15 cellular contexts compared by ENCODE assay signal in genomic region chr16:66706506-66706880, GRCh38. TPM values are rescaled to one million over a fixed set of nuclear protein-coding genes. Genes with fewer than 3 reads are reported as not detected.
DNase-seq lines count a peak whose midpoint lies in the region; ATAC-seq and TF ChIP-seq lines count a peak whose summit lies in the region.
"Had no signal": no experiment of that assay in that cellular context is flagged by ENCODE, and none has a peak within 500 bp of the region (broad histone marks: within the 10 kb centered on the region; RNA-seq: fewer than 3 reads in every experiment).

No MANE protein-coding gene starts in this region.

- H3K27me3 ChIP-seq in heart left ventricle = no peaks in the 10 kb centered on the region
- no peaks in the 10 kb centered on the region for H3K27me3 ChIP-seq in left ventricle myocardium inferior (ENCODE audit: low read depth)
- no peaks in the 10 kb centered on the region for H3K27me3 ChIP-seq in vagina

- TF ChIP-seq POLR2A in heart left ventricle (IDR thresholded peaks at IDR 0.05) (no peak), vagina (IDR thresholded peaks at IDR 0.05) (no peak)

- H3K4me3 ChIP-seq in heart left ventricle (peak overlapping the region in 4 of 12 donors; percentile 0 to 26 (median 12)), left ventricle myocardium inferior (peak overlapping the region; percentile 31), vagina (no peak overlapping the region)
- H3K4me3 ChIP-seq: psoas muscle had no signal

- DNase-seq in heart left ventricle (peak in 1 of 5 donors; percentile 26), Right ventricle myocardium inferior (ENCODE audit: missing footprints) (no peak), left ventricle myocardium inferior (no peak), osteocyte (ENCODE audit: extremely low spot score, unreplicated experiment) (no peak), vagina (ENCODE audit: extremely low spot score in 2 of 2) (no peak), NCI-H1436 treated with DMSO at 0.1 percent for 48 hours (lab: John Stamatoyannopoulos, UW) (no peak), MV-4-11 (lab: John Stamatoyannopoulos, UW) (no peak), NCI-H2196 treated with DMSO at 0.1 percent for 48 hours (lab: John Stamatoyannopoulos, UW; ENCODE audit: unreplicated experiment) (no peak)
- DNase-seq: activated CD8-positive, alpha-beta T cell treated with anti-CD3 and anti-CD28 coated beads for 36 hours; DMS79; NCI-H2107; T-helper 9 cell had no signal

- TF ChIP-seq CTCF in heart left ventricle (IDR thresholded peaks at IDR 0.05) = no peak
- no peak for TF ChIP-seq CTCF in left ventricle myocardium inferior (IDR thresholded peaks at IDR 0.05; ENCODE audit: borderline replicate concordance)
- no peak for TF ChIP-seq CTCF in osteocyte (IDR thresholded peaks at IDR 0.05)
- no peak for TF ChIP-seq CTCF in vagina (IDR thresholded peaks at IDR 0.05)

- no peaks in the 10 kb centered on the region for H3K9me3 Mint-ChIP-seq in osteocyte (ENCODE audit: unreplicated experiment)
- H3K9me3 Mint-ChIP-seq: activated CD8-positive, alpha-beta T cell treated with anti-CD3 and anti-CD28 coated beads for 36 hours; activated naive CD4-positive, alpha-beta T cell treated with anti-CD3 and anti-CD28 coated beads, Interleukin-2, amount 50 U/mL, for 24 hours; memory B cell had no signal

- peaks cover 9% of the 10 kb centered on the region for H3K4me1 Mint-ChIP-seq in osteocyte (ENCODE audit: unreplicated experiment)
- H3K4me1 Mint-ChIP-seq: activated naive CD4-positive, alpha-beta T cell treated with anti-CD3 and anti-CD28 coated beads, Interleukin-2, amount 50 U/mL, for 24 hours; memory B cell had no signal

- H3K36me3 ChIP-seq in heart left ventricle (no peaks in the 10 kb centered on the region), left ventricle myocardium inferior (no peaks in the 10 kb centered on the region), vagina (no peaks in the 10 kb centered on the region)

- H3K4me1 ChIP-seq in heart left ventricle = peaks cover 0 to 31% (median 21%) of the 10 kb centered on the region in 12 donors
- H3K4me1 ChIP-seq in left ventricle myocardium inferior = peaks cover 28% of the 10 kb centered on the region
- H3K4me1 ChIP-seq in vagina = peaks cover 7% of the 10 kb centered on the region
- H3K4me1 ChIP-seq: psoas muscle had no signal

- intact Hi-C loops in heart left ventricle (cut with DNase I) (no loop called here), Right ventricle myocardium inferior (cut with DNase I) (no loop called here), left ventricle myocardium inferior (cut with micrococcal nuclease) (no loop called here), vagina (cut with DNase I) (no loop called here)

- H3K4me3 Mint-ChIP-seq in osteocyte (ENCODE audit: unreplicated experiment) = no peak overlapping the region
- H3K4me3 Mint-ChIP-seq: activated CD8-positive, alpha-beta T cell treated with anti-CD3 and anti-CD28 coated beads for 36 hours; activated naive CD4-positive, alpha-beta T cell treated with anti-CD3 and anti-CD28 coated beads, Interleukin-2, amount 50 U/mL, for 24 hours; memory B cell had no signal

- no peaks in the 10 kb centered on the region for H3K36me3 Mint-ChIP-seq in osteocyte (ENCODE audit: unreplicated experiment)
- H3K36me3 Mint-ChIP-seq: activated naive CD4-positive, alpha-beta T cell treated with anti-CD3 and anti-CD28 coated beads, Interleukin-2, amount 50 U/mL, for 24 hours; memory B cell had no signal

- 38 to 57% (median 48%) methylated on average over 8 of the region's 8 CpGs for WGBS in heart left ventricle, 4 donors

- H3K9me3 ChIP-seq in heart left ventricle = peaks cover 0 to 1% (median 0%) of the 10 kb centered on the region in 12 donors
- H3K9me3 ChIP-seq in left ventricle myocardium inferior (replicated peaks) = peaks cover 3% of the 10 kb centered on the region
- no peaks in the 10 kb centered on the region for H3K9me3 ChIP-seq in vagina
- H3K9me3 ChIP-seq: psoas muscle had no signal

- ATAC-seq in heart left ventricle = peak in 2 of 4 donors; percentile 9 to 23
- no peak for ATAC-seq in Right ventricle myocardium inferior
- ATAC-seq: activated CD8-positive, alpha-beta T cell treated with anti-CD3 and anti-CD28 coated beads for 36 hours had no signal

- peak overlapping the region; percentile 50 for H3K27ac Mint-ChIP-seq in osteocyte (ENCODE audit: unreplicated experiment)
- H3K27ac Mint-ChIP-seq: activated CD8-positive, alpha-beta T cell treated with anti-CD3 and anti-CD28 coated beads for 36 hours; activated naive CD4-positive, alpha-beta T cell treated with anti-CD3 and anti-CD28 coated beads, Interleukin-2, amount 50 U/mL, for 24 hours; memory B cell had no signal

- H3K27ac ChIP-seq in heart left ventricle = peak overlapping the region in 11 of 12 donors; percentile 49 to 87 (median 69)
- H3K27ac ChIP-seq in left ventricle myocardium inferior (replicated peaks) = peak overlapping the region; percentile 77
- H3K27ac ChIP-seq in vagina = peak overlapping the region; percentile 57
- H3K27ac ChIP-seq: psoas muscle had no signal

- H3K27me3 Mint-ChIP-seq in osteocyte (ENCODE audit: unreplicated experiment) = peaks cover 17% of the 10 kb centered on the region

RNA-seq across cellular contexts. Expression of gene CMTM4, which starts 9.9 kb away (rescaled TPM):
- total RNA-seq in heart left ventricle (10 to 100 TPM in 7 of 9 donors, 1 to 10 TPM in 2; 8.1 to 22.5 (median 12.2) TPM), Right ventricle myocardium inferior (10.9 TPM), left ventricle myocardium inferior (11.3 TPM), osteocyte (22.8 and 24.4 TPM in 2 replicates), vagina (15.7 TPM)
- 10 to 100 TPM in 1 of 2 donors, 1 to 10 TPM in 1; 4.5 to 13.8 TPM for polyA plus RNA-seq in heart left ventricle

RNA-seq across cellular contexts. Expression of gene DYNC1LI2, which starts 44.9 kb away (rescaled TPM):
- total RNA-seq in heart left ventricle (100 to 1,000 TPM in 3 of 9 donors, 10 to 100 TPM in 6; 58.3 to 117 (median 88.6) TPM), Right ventricle myocardium inferior (76.6 TPM), left ventricle myocardium inferior (82.9 TPM), osteocyte (139 and 151 TPM in 2 replicates), vagina (149 TPM)
- polyA plus RNA-seq in heart left ventricle = 10 to 100 TPM; 38.3 to 53.2 TPM
